Comparison of ENCODE assay signal across 1 cellular context in the genomic region with DNA sequence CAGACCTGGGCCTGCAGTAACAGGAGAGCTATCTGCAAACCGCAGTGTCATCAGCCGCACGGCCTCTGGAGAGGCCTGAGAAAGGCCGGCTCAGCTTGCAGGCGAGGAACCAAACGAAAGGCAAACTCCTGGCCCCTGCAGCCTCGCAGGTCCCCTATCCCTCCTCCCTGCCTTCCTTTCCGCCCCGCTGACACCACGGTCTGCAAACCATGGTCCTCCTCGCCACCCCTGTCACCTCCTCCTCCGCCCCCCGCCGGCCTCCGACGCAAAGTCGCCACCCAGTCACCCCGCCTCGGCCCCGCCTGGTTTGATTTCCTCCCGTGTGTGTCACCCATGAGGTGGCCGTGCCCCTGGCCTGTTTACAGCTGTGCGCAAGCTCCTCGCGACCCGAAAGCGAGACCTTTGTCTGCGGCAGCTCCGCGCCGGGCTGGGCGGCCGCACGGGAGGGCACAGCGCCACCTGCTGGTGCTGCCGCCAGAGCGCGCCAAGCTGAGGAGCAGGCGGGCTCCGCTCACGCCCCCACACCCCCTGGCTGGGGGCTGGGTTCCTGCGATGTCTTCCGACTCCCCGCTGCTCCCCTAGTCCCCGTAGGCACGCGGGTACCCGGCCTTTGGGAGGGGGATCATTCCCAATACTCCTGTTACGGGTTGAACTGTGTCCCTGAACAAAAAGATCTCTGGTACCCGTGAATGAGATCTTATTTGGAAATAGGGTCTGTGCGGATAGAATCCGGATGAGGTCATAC.
TF ChIP-seq lines count a peak whose summit lies in the region.

No MANE protein-coding gene starts in this region.

TF ChIP-seq in GM12878, 131 proteins besides CTCF, POLR2A, EP300 and RAD21 (continued from another document):
- TF ChIP-seq WRNIP1 (IDR thresholded peaks at IDR 0.05; ENCODE audit: borderline replicate concordance, low read depth, low read length) (no peak), IKZF2 (IDR thresholded peaks at IDR 0.05) (peak in 1 of 2 experiments; percentile 60; a peak in 2 of 4 replicates), ZZZ3 (IDR thresholded peaks at IDR 0.05; ENCODE audit: control insufficient read depth, insufficient read length, low read depth) (no peak), ETV6 (conservative IDR thresholded peaks at IDR 0.05 in 1 of 2, IDR thresholded peaks at IDR 0.05 in 1 of 2; ENCODE audit: borderline replicate concordance in 1 of 2, low read depth in 1 of 2) (peak in 1 of 2 experiments; percentile 32; a peak in 1 of 4 replicates), DPF2 (IDR thresholded peaks at IDR 0.05) (peak; percentile 70), BCLAF1 (IDR thresholded peaks at IDR 0.05) (no peak), YY1 (IDR thresholded peaks at IDR 0.05; ENCODE audit: low read depth, low read length) (peak; percentile 87), EGR1 (IDR thresholded peaks at IDR 0.05; ENCODE audit: borderline replicate concordance in 1 of 2, low read depth in 2 of 2, low read length in 2 of 2) (peak in 1 of 2 experiments; percentile 86; a peak in 1 of 3 replicates), NFXL1 (IDR thresholded peaks at IDR 0.05; ENCODE audit: borderline replicate concordance) (peak; percentile 93), RUNX3 (IDR thresholded peaks at IDR 0.05; ENCODE audit: low read length) (no peak), LARP7 (IDR thresholded peaks at IDR 0.05) (peak; percentile 65), PML (IDR thresholded peaks at IDR 0.05; ENCODE audit: low read length) (no peak), BACH1 (IDR thresholded peaks at IDR 0.05; ENCODE audit: borderline replicate concordance) (peak; percentile 71; the same call in 1 of the 2 replicates), YBX1 (IDR thresholded peaks at IDR 0.05) (no peak), TAF1 (IDR thresholded peaks at IDR 0.05; ENCODE audit: borderline replicate concordance, low read depth, low read length) (no peak), KLF5 (IDR thresholded peaks at IDR 0.05; ENCODE audit: partially characterized antibody) (peak; percentile 42), BHLHE40 (IDR thresholded peaks at IDR 0.05; ENCODE audit: borderline replicate concordance in 1 of 2, low read depth in 2 of 2, low read length in 1 of 2) (peak; percentile 67 to 91), SMAD5 (IDR thresholded peaks at IDR 0.05; ENCODE audit: low read depth) (no peak), JUND (IDR thresholded peaks at IDR 0.05; ENCODE audit: low read depth, low read length) (no peak), CHD2 (IDR thresholded peaks at IDR 0.05; ENCODE audit: borderline replicate concordance, low read depth, low read length) (peak; percentile 59), SMAD1 (IDR thresholded peaks at IDR 0.05; ENCODE audit: low read depth, partially characterized antibody) (no peak), SMC3 (IDR thresholded peaks at IDR 0.05; ENCODE audit: borderline replicate concordance, low read length) (peak; percentile 92), CREM (IDR thresholded peaks at IDR 0.05; ENCODE audit: low read depth) (no peak), ZNF217 (IDR thresholded peaks at IDR 0.05) (no peak), CBX5 (IDR thresholded peaks at IDR 0.05; ENCODE audit: low read depth) (no peak), ZBED1 (IDR thresholded peaks at IDR 0.05; ENCODE audit: borderline replicate concordance) (no peak), BRCA1 (IDR thresholded peaks at IDR 0.05; ENCODE audit: low read depth, low read length) (no peak), E2F8 (IDR thresholded peaks at IDR 0.05; ENCODE audit: low read depth, partially characterized antibody) (no peak)
- TF ChIP-seq, protein P1, sequence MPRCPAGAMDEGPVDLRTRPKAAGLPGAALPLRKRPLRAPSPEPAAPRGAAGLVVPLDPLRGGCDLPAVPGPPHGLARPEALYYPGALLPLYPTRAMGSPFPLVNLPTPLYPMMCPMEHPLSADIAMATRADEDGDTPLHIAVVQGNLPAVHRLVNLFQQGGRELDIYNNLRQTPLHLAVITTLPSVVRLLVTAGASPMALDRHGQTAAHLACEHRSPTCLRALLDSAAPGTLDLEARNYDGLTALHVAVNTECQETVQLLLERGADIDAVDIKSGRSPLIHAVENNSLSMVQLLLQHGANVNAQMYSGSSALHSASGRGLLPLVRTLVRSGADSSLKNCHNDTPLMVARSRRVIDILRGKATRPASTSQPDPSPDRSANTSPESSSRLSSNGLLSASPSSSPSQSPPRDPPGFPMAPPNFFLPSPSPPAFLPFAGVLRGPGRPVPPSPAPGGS (IDR thresholded peaks at IDR 0.05; ENCODE audit: borderline replicate concordance, insufficient read depth, low read depth, low read length, poor library complexity, severe bottlenecking): peak; percentile 35
- TF ChIP-seq, protein P2, sequence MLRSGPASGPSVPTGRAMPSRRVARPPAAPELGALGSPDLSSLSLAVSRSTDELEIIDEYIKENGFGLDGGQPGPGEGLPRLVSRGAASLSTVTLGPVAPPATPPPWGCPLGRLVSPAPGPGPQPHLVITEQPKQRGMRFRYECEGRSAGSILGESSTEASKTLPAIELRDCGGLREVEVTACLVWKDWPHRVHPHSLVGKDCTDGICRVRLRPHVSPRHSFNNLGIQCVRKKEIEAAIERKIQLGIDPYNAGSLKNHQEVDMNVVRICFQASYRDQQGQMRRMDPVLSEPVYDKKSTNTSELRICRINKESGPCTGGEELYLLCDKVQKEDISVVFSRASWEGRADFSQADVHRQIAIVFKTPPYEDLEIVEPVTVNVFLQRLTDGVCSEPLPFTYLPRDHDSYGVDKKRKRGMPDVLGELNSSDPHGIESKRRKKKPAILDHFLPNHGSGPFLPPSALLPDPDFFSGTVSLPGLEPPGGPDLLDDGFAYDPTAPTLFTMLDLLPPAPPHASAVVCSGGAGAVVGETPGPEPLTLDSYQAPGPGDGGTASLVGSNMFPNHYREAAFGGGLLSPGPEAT (IDR thresholded peaks at IDR 0.05; ENCODE audit: low read depth): peak; percentile 36; the same call in 1 of the 2 replicates
- TF ChIP-seq, protein P3, sequence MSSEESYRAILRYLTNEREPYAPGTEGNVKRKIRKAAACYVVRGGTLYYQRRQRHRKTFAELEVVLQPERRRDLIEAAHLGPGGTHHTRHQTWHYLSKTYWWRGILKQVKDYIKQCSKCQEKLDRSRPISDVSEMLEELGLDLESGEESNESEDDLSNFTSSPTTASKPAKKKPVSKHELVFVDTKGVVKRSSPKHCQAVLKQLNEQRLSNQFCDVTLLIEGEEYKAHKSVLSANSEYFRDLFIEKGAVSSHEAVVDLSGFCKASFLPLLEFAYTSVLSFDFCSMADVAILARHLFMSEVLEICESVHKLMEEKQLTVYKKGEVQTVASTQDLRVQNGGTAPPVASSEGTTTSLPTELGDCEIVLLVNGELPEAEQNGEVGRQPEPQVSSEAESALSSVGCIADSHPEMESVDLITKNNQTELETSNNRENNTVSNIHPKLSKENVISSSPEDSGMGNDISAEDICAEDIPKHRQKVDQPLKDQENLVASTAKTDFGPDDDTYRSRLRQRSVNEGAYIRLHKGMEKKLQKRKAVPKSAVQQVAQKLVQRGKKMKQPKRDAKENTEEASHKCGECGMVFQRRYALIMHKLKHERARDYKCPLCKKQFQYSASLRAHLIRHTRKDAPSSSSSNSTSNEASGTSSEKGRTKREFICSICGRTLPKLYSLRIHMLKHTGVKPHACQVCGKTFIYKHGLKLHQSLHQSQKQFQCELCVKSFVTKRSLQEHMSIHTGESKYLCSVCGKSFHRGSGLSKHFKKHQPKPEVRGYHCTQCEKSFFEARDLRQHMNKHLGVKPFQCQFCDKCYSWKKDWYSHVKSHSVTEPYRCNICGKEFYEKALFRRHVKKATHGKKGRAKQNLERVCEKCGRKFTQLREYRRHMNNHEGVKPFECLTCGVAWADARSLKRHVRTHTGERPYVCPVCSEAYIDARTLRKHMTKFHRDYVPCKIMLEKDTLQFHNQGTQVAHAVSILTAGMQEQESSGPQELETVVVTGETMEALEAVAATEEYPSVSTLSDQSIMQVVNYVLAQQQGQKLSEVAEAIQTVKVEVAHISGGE (CRISPR knock-in tag; IDR thresholded peaks at IDR 0.05): no peak
- TF ChIP-seq, protein P4, sequence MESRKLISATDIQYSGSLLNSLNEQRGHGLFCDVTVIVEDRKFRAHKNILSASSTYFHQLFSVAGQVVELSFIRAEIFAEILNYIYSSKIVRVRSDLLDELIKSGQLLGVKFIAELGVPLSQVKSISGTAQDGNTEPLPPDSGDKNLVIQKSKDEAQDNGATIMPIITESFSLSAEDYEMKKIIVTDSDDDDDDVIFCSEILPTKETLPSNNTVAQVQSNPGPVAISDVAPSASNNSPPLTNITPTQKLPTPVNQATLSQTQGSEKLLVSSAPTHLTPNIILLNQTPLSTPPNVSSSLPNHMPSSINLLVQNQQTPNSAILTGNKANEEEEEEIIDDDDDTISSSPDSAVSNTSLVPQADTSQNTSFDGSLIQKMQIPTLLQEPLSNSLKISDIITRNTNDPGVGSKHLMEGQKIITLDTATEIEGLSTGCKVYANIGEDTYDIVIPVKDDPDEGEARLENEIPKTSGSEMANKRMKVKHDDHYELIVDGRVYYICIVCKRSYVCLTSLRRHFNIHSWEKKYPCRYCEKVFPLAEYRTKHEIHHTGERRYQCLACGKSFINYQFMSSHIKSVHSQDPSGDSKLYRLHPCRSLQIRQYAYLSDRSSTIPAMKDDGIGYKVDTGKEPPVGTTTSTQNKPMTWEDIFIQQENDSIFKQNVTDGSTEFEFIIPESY (IDR thresholded peaks at IDR 0.05): peak; percentile 79; the same call in 1 of the 2 replicates
